In the genomic region with DNA sequence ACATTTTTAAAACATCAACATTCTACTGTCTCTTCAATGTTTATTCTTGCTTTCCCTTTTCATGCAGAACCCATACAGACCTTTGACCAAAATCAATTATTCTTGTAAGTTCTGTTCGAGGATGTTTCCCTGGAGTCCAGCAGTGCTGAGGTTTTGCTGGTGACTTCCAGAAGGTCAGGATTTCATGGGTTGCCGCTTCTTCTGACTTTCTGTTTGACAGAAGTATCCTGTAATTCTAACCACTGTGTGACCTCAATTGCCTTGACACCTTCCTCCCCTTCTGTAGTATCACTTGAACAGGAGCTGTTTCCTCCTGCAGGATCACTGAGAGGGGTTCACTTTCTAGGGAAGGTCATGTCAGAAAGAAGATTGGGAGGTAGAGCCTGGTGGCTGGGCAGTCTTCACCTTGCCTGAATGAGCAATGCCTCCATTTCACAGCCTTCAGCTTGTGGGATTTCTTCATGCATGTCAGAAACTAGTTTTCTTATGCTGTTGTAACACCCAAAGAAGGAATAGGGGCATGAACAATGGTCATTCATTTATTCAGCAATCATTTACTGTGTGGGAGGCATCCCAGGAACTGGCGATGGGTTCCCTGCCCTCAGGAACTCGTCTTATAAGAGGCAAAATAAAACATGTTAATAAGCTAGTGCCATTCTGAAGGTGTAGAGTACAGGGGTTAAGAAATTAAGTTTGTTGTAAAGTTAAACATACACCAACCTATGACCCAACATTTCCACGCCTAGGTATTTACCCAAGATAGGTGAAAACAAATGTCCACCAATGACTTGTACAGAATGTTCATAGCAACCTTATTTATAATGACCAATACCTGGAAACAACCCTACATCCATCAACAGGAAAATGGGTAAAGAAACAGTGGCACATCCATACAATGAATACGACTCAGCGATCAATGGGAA, we compare ENCODE assay signal across 13 cellular contexts.
DNase-seq lines count a peak whose midpoint lies in the region; ATAC-seq, FAIRE-seq and TF ChIP-seq lines count a peak whose summit lies in the region.
"Had no signal": no experiment of that assay in that cellular context is flagged by ENCODE, and none has a peak within 500 bp of the region (broad histone marks: within the 10 kb centered on the region; RNA-seq: fewer than 3 reads in every experiment).

No MANE protein-coding gene starts in this region.

- H3K36me3 ChIP-seq in kidney (ENCODE audit: control insufficient read depth in 1 of 2, insufficient read depth in 2 of 2, low read length in 2 of 2) (no peaks in the 10 kb centered on the region), smooth muscle cell (ENCODE audit: low read depth) (no peaks in the 10 kb centered on the region)
- H3K36me3 ChIP-seq: suprapubic skin had no signal

- H3K4me3 Mint-ChIP-seq in CD4-positive, alpha-beta T cell, result no peak overlapping the region
- H3K4me3 Mint-ChIP-seq: CD8-positive, alpha-beta memory T cell; T-helper 1 cell treated with Interleukin-12 subunit alpha and Interleukin-12 subunit beta and Interleukin-4 antibody, amounts not matched to agents 30 μg/mL and 1 μg/mL, for 36 hours had no signal

- peaks cover 91% of the 10 kb centered on the region for H3K27me3 Mint-ChIP-seq in CD4-positive, alpha-beta T cell

- intact Hi-C loops in kidney (cut with DNase I), result no loop called here
- intact Hi-C loops in CD4-positive, alpha-beta T cell (cut with DNase I, micrococcal nuclease), result no loop called here

- H3K27ac Mint-ChIP-seq in CD4-positive, alpha-beta T cell, result no peak overlapping the region
- H3K27ac Mint-ChIP-seq: T-helper 1 cell treated with Interleukin-12 subunit alpha and Interleukin-12 subunit beta and Interleukin-4 antibody, amounts not matched to agents 30 μg/mL and 1 μg/mL, for 36 hours had no signal

- in situ Hi-C loops in astrocyte of the spinal cord (cut with HindIII; ENCODE audit: low sequenced_read_pairs), result no loop called here

- peaks cover under 1% of the 10 kb centered on the region for H3F3A ChIP-seq in smooth muscle cell (ENCODE audit: low read depth)

- no peak overlapping the region for H2AFZ ChIP-seq in smooth muscle cell (ENCODE audit: low read depth)

- POLR2A ChIA-PET in CD4-positive, alpha-beta T cell (lab: Charles Lee), result no interaction called here

- H3K79me2 ChIP-seq in smooth muscle cell (ENCODE audit: low read depth), result peaks cover 65% of the 10 kb centered on the region

- peaks cover 19% of the 10 kb centered on the region for H3K4me1 Mint-ChIP-seq in CD4-positive, alpha-beta T cell (ENCODE audit: low read depth)

- 91% methylated on average over 7 of the region's 7 CpGs for WGBS in smooth muscle cell (ENCODE audit: low lambda C conversion rate)

- no peak for FAIRE-seq in kidney (lab: Jason Lieb, UNC)
- FAIRE-seq: bronchial epithelial cell had no signal

- H3K4me2 ChIP-seq in smooth muscle cell, result peak overlapping the region; percentile 99

- peak overlapping the region; percentile 0 to 31 for H3K9ac ChIP-seq in kidney (ENCODE audit: low read length in 2 of 2)
- H3K9ac ChIP-seq in smooth muscle cell (ENCODE audit: low read depth), result no peak overlapping the region

- H3K9me3 ChIP-seq in kidney (ENCODE audit: control insufficient read depth in 1 of 2, low read length in 2 of 2) (no peaks in the 10 kb centered on the region), smooth muscle cell (replicated peaks; ENCODE audit: low read depth) (no peaks in the 10 kb centered on the region)
- no peaks in the 10 kb centered on the region for H3K9me3 ChIP-seq in CD4-positive, alpha-beta T cell (ENCODE audit: control insufficient read depth, low read length)
- H3K9me3 ChIP-seq: suprapubic skin had no signal

- TF ChIP-seq CTCF in HFF-Myc (IDR thresholded peaks at IDR 0.05; ENCODE audit: low read depth, low read length, missing control alignments), result no peak
- TF ChIP-seq CTCF in astrocyte of the spinal cord (IDR thresholded peaks at IDR 0.05; ENCODE audit: low read depth, low read length), result no peak
- no peak for TF ChIP-seq CTCF in kidney (IDR thresholded peaks at IDR 0.05; ENCODE audit: borderline replicate concordance, extremely low read depth, insufficient read depth)
- no peak for TF ChIP-seq CTCF in smooth muscle cell (IDR thresholded peaks at IDR 0.05; ENCODE audit: borderline replicate concordance, insufficient read depth, poor library complexity, severe bottlenecking)
- no peak for TF ChIP-seq CTCF in CD4-positive, alpha-beta T cell (IDR thresholded peaks at IDR 0.05)

- H3K36me3 Mint-ChIP-seq in CD4-positive, alpha-beta T cell (ENCODE audit: low read depth), result no peaks in the 10 kb centered on the region
- H3K36me3 Mint-ChIP-seq: CD8-positive, alpha-beta memory T cell had no signal

- DNase-seq in HFF-Myc (ENCODE audit: extremely low read depth, low read depth) (no peak), astrocyte of the spinal cord (ENCODE audit: low read depth, low spot score) (peak; percentile 45), kidney (no peak), smooth muscle cell (lab: John Stamatoyannopoulos, UW; ENCODE audit: unreplicated experiment) (no peak), cerebellar nuclear complex (lab: John Stamatoyannopoulos, UW) (no peak), NOMO-1 (lab: John Stamatoyannopoulos, UW; ENCODE audit: unreplicated experiment in 2 of 2) (no peak)
- DNase-seq in CD4-positive, alpha-beta T cell, result no peak
- DNase-seq: activated CD4-positive, alpha-beta T cell treated with anti-CD3 and anti-CD28 coated beads, Interleukin-2, amount 50 U/mL, for 1 hour; CD8-positive, alpha-beta memory T cell had no signal

- H3K4me1 ChIP-seq in kidney (ENCODE audit: control insufficient read depth in 1 of 2, insufficient read depth in 1 of 2, low read depth in 1 of 2, low read length in 2 of 2) (peaks cover 17 to 29% of the 10 kb centered on the region in 2 donors), smooth muscle cell (ENCODE audit: low read depth) (peaks cover 42% of the 10 kb centered on the region)

- CTCF ChIA-PET in CD4-positive, alpha-beta T cell (lab: Charles Lee), result no interaction called here

- H3K9me3 Mint-ChIP-seq in CD4-positive, alpha-beta T cell, result no peaks in the 10 kb centered on the region
- H3K9me3 Mint-ChIP-seq: CD8-positive, alpha-beta memory T cell; T-helper 1 cell treated with Interleukin-12 subunit alpha and Interleukin-12 subunit beta and Interleukin-4 antibody, amounts not matched to agents 30 μg/mL and 1 μg/mL, for 36 hours had no signal

- ATAC-seq in CD4-positive, alpha-beta T cell (ENCODE audit: poor library complexity), result no peak

- no peaks in the 10 kb centered on the region for H3K27me3 ChIP-seq in smooth muscle cell (ENCODE audit: low read depth)
- peaks cover 63% of the 10 kb centered on the region for H3K27me3 ChIP-seq in CD4-positive, alpha-beta T cell (ENCODE audit: control insufficient read depth, insufficient read depth, low read length)

- H3K4me3 ChIP-seq in HFF-Myc (replicated peaks; ENCODE audit: low read depth, low read length) (peak overlapping the region; percentile 75), astrocyte of the spinal cord (ENCODE audit: low read depth, low read length) (no peak overlapping the region), kidney (ENCODE audit: low read length in 2 of 2) (peak overlapping the region in 1 of 2 donors; percentile 20), smooth muscle cell (no peak overlapping the region)
- H3K4me3 ChIP-seq: suprapubic skin had no signal

- H3K27ac ChIP-seq in kidney (ENCODE audit: low read depth in 2 of 2, low read length in 2 of 2) (peak overlapping the region; percentile 11 to 73), smooth muscle cell (ENCODE audit: low read depth) (no peak overlapping the region)
- no peak overlapping the region for H3K27ac ChIP-seq in CD4-positive, alpha-beta T cell (ENCODE audit: low read depth, low read length)
- H3K27ac ChIP-seq: epithelial cell of prostate, suprapubic skin had no signal

- H4K20me1 ChIP-seq in smooth muscle cell (ENCODE audit: low read depth), result no peaks in the 10 kb centered on the region

Comparison
In these comparisons a context has a peak if more than half of its experiments do, and no peak if none do; other contexts are left out.
1. H3K27ac ChIP-seq: peak in kidney (2 of 2); none in smooth muscle cell (single experiment) and CD4-positive, alpha-beta T cell (single experiment).